ENCODE assay signal across 23 cellular contexts in genomic region chr3:2968475-2968874, GRCh38.
DNase-seq lines count a peak whose midpoint lies in the region; ATAC-seq and TF ChIP-seq lines count a peak whose summit lies in the region.
"Had no signal": no experiment of that assay in that cellular context is flagged by ENCODE, and none has a peak within 500 bp of the region (broad histone marks: within the 10 kb centered on the region; RNA-seq: fewer than 3 reads in every experiment).

No MANE protein-coding gene starts in this region.

- no peaks in the 10 kb centered on the region for H3K27me3 ChIP-seq in esophagus muscularis mucosa
- no peaks in the 10 kb centered on the region for H3K27me3 ChIP-seq in psoas muscle (ENCODE audit: insufficient read depth in 3 of 3, low read length in 2 of 3)
- H3K27me3 ChIP-seq: cardiac muscle cell, sigmoid colon, upper lobe of right lung had no signal

- H3K27me3 Mint-ChIP-seq in activated T-cell treated with anti-CD3 and anti-CD28 coated beads, Interleukin-2, amount 50 U/mL, for 72 hours (ENCODE audit: low read depth): peaks cover 20% of the 10 kb centered on the region
- H3K27me3 Mint-ChIP-seq in activated T-cell treated with anti-CD3 and anti-CD28 coated beads, Interleukin-2, amount 50 U/mL, for 24 hours: peaks cover 25% of the 10 kb centered on the region
- peaks cover 12 to 20% of the 10 kb centered on the region in 2 donors for H3K27me3 Mint-ChIP-seq in stimulated activated naive B cell treated with anti-CD40 and anti-IgM and Interleukin-4, amounts not matched to agents 10 μg/mL and 1 μg/mL and 100 μg/mL, for 72 hours
- H3K27me3 Mint-ChIP-seq in activated CD4-positive, alpha-beta T cell treated with anti-CD3 and anti-CD28 coated beads for 36 hours: peaks cover 15% of the 10 kb centered on the region
- H3K27me3 Mint-ChIP-seq: progenitor cell of endocrine pancreas had no signal

- ATAC-seq in activated T-cell treated with anti-CD3 and anti-CD28 coated beads, Interleukin-2, amount 50 U/mL, for 72 hours (replicated peaks in 1 of 2): peak; percentile 44 to 52
- ATAC-seq in HG03159 (IDR thresholded peaks at IDR 0.05; ENCODE audit: unreplicated experiment) (peak; percentile 61), psoas muscle (no peak)
- peak; percentile 67 to 73 for ATAC-seq in stimulated activated naive B cell treated with anti-CD40 and anti-IgM and Interleukin-4, amounts not matched to agents 10 μg/mL and 1 μg/mL and 100 μg/mL, for 72 hours (replicated peaks)
- ATAC-seq in activated CD4-positive, alpha-beta T cell treated with anti-CD3 and anti-CD28 coated beads for 36 hours: no peak
- ATAC-seq: mucosa of descending colon, upper lobe of right lung had no signal

- H3K36me3 ChIP-seq in esophagus muscularis mucosa: no peaks in the 10 kb centered on the region
- H3K36me3 ChIP-seq in psoas muscle (ENCODE audit: insufficient read depth in 1 of 2, low read depth in 1 of 2): no peaks in the 10 kb centered on the region
- H3K36me3 ChIP-seq: cardiac muscle cell, sigmoid colon, upper lobe of right lung, WERI-Rb-1 had no signal

- DNase-seq in activated T-cell treated with anti-CD3 and anti-CD28 coated beads, Interleukin-2, amount 50 U/mL, for 72 hours: no peak
- DNase-seq in activated T-cell treated with anti-CD3 and anti-CD28 coated beads, Interleukin-2, amount 50 U/mL, for 24 hours: no peak
- DNase-seq in esophagus muscularis mucosa (ENCODE audit: extremely low spot score) (peak; percentile 39), NCI-H345 (lab: John Stamatoyannopoulos, UW) (no peak), psoas muscle (no peak)
- DNase-seq in stimulated activated naive B cell treated with anti-CD40 and anti-IgM and Interleukin-4, amounts not matched to agents 10 μg/mL and 1 μg/mL and 100 μg/mL, for 72 hours: no peak
- no peak for DNase-seq in activated CD4-positive, alpha-beta T cell treated with anti-CD3 and anti-CD28 coated beads for 36 hours
- DNase-seq: activated CD4-positive, alpha-beta T cell treated with anti-CD3 and anti-CD28 coated beads, Interleukin-2, amount 10 ng/mL, durations not matched to agents 7 days and 5 days; anterior cingulate cortex; CD8-positive, alpha-beta memory T cell; mucosa of descending colon; NCI-H1048; NCI-H1694 treated with DMSO at 0.1 percent for 48 hours; NCI-H748 treated with DMSO at 0.1 percent for 48 hours; sigmoid colon; upper lobe of right lung; WERI-Rb-1 had no signal

- H3K4me3 ChIP-seq in esophagus muscularis mucosa (no peak overlapping the region), psoas muscle (no peak overlapping the region)
- H3K4me3 ChIP-seq: cardiac muscle cell, mucosa of descending colon, sigmoid colon, upper lobe of right lung had no signal

- no peak overlapping the region for H3K4me3 Mint-ChIP-seq in activated T-cell treated with anti-CD3 and anti-CD28 coated beads, Interleukin-2, amount 50 U/mL, for 72 hours
- H3K4me3 Mint-ChIP-seq in activated T-cell treated with anti-CD3 and anti-CD28 coated beads, Interleukin-2, amount 50 U/mL, for 24 hours: no peak overlapping the region
- H3K4me3 Mint-ChIP-seq in stimulated activated naive B cell treated with anti-CD40 and anti-IgM and Interleukin-4, amounts not matched to agents 10 μg/mL and 1 μg/mL and 100 μg/mL, for 72 hours: no peak overlapping the region
- no peak overlapping the region for H3K4me3 Mint-ChIP-seq in activated CD4-positive, alpha-beta T cell treated with anti-CD3 and anti-CD28 coated beads for 36 hours
- H3K4me3 Mint-ChIP-seq: activated CD4-positive, alpha-beta T cell treated with anti-CD3 and anti-CD28 coated beads, Interleukin-2, amount 10 ng/mL, durations not matched to agents 7 days and 5 days; activated naive CD4-positive, alpha-beta T cell treated with anti-CD3 and anti-CD28 coated beads, Interleukin-2, amount 50 U/mL, for 24 hours; CD8-positive, alpha-beta memory T cell; T-helper 2 cell treated with Interferon-gamma antibody and Interleukin-4, amounts not matched to agents 5 μg/mL and 100 μg/mL, for 36 hours had no signal

- H3K36me3 Mint-ChIP-seq in activated T-cell treated with anti-CD3 and anti-CD28 coated beads, Interleukin-2, amount 50 U/mL, for 72 hours (ENCODE audit: insufficient read depth in 2 of 2): no peaks in the 10 kb centered on the region
- H3K36me3 Mint-ChIP-seq in activated T-cell treated with anti-CD3 and anti-CD28 coated beads, Interleukin-2, amount 50 U/mL, for 24 hours (ENCODE audit: low read depth): no peaks in the 10 kb centered on the region
- H3K36me3 Mint-ChIP-seq in stimulated activated naive B cell treated with anti-CD40 and anti-IgM and Interleukin-4, amounts not matched to agents 10 μg/mL and 1 μg/mL and 100 μg/mL, for 72 hours: no peaks in the 10 kb centered on the region
- no peaks in the 10 kb centered on the region for H3K36me3 Mint-ChIP-seq in activated CD4-positive, alpha-beta T cell treated with anti-CD3 and anti-CD28 coated beads for 36 hours (ENCODE audit: low read depth)
- H3K36me3 Mint-ChIP-seq: activated naive CD4-positive, alpha-beta T cell treated with anti-CD3 and anti-CD28 coated beads, Interleukin-2, amount 50 U/mL, for 24 hours; CD8-positive, alpha-beta memory T cell had no signal

- POLR2A ChIA-PET in activated CD4-positive, alpha-beta T cell treated with anti-CD3 and anti-CD28 coated beads for 36 hours (lab: Charles Lee): no interaction called here

- no peaks in the 10 kb centered on the region for H3K4me1 ChIP-seq in esophagus muscularis mucosa
- no peaks in the 10 kb centered on the region for H3K4me1 ChIP-seq in psoas muscle
- H3K4me1 ChIP-seq: sigmoid colon, upper lobe of right lung had no signal

- H3K9me3 Mint-ChIP-seq in activated T-cell treated with anti-CD3 and anti-CD28 coated beads, Interleukin-2, amount 50 U/mL, for 72 hours: no peaks in the 10 kb centered on the region
- H3K9me3 Mint-ChIP-seq in activated T-cell treated with anti-CD3 and anti-CD28 coated beads, Interleukin-2, amount 50 U/mL, for 24 hours: no peaks in the 10 kb centered on the region
- H3K9me3 Mint-ChIP-seq in stimulated activated naive B cell treated with anti-CD40 and anti-IgM and Interleukin-4, amounts not matched to agents 10 μg/mL and 1 μg/mL and 100 μg/mL, for 72 hours: no peaks in the 10 kb centered on the region
- no peaks in the 10 kb centered on the region for H3K9me3 Mint-ChIP-seq in activated CD4-positive, alpha-beta T cell treated with anti-CD3 and anti-CD28 coated beads for 36 hours (ENCODE audit: low read depth)
- H3K9me3 Mint-ChIP-seq: activated CD4-positive, alpha-beta T cell treated with anti-CD3 and anti-CD28 coated beads, Interleukin-2, amount 10 ng/mL, durations not matched to agents 7 days and 5 days; activated naive CD4-positive, alpha-beta T cell treated with anti-CD3 and anti-CD28 coated beads, Interleukin-2, amount 50 U/mL, for 24 hours; T-helper 2 cell treated with Interferon-gamma antibody and Interleukin-4, amounts not matched to agents 5 μg/mL and 100 μg/mL, for 36 hours had no signal

- TF ChIP-seq POLR2A in esophagus muscularis mucosa (IDR thresholded peaks at IDR 0.05; ENCODE audit: low read depth): no peak

- no peaks in the 10 kb centered on the region for H3K9me3 ChIP-seq in esophagus muscularis mucosa
- no peaks in the 10 kb centered on the region for H3K9me3 ChIP-seq in psoas muscle
- H3K9me3 ChIP-seq: mucosa of descending colon, sigmoid colon, upper lobe of right lung had no signal

- H3K27ac Mint-ChIP-seq in activated T-cell treated with anti-CD3 and anti-CD28 coated beads, Interleukin-2, amount 50 U/mL, for 72 hours: no peak overlapping the region
- H3K27ac Mint-ChIP-seq in activated T-cell treated with anti-CD3 and anti-CD28 coated beads, Interleukin-2, amount 50 U/mL, for 24 hours: no peak overlapping the region
- no peak overlapping the region for H3K27ac Mint-ChIP-seq in stimulated activated naive B cell treated with anti-CD40 and anti-IgM and Interleukin-4, amounts not matched to agents 10 μg/mL and 1 μg/mL and 100 μg/mL, for 72 hours
- no peak overlapping the region for H3K27ac Mint-ChIP-seq in activated CD4-positive, alpha-beta T cell treated with anti-CD3 and anti-CD28 coated beads for 36 hours
- H3K27ac Mint-ChIP-seq: activated CD4-positive, alpha-beta T cell treated with anti-CD3 and anti-CD28 coated beads, Interleukin-2, amount 10 ng/mL, durations not matched to agents 7 days and 5 days; activated naive CD4-positive, alpha-beta T cell treated with anti-CD3 and anti-CD28 coated beads, Interleukin-2, amount 50 U/mL, for 24 hours; CD8-positive, alpha-beta memory T cell; progenitor cell of endocrine pancreas; T-helper 2 cell treated with Interferon-gamma antibody and Interleukin-4, amounts not matched to agents 5 μg/mL and 100 μg/mL, for 36 hours had no signal

- no peak for TF ChIP-seq EP300 in esophagus muscularis mucosa (IDR thresholded peaks at IDR 0.05)

- CTCF ChIA-PET in activated CD4-positive, alpha-beta T cell treated with anti-CD3 and anti-CD28 coated beads for 36 hours (lab: Charles Lee): no interaction called here

- TF ChIP-seq CTCF in esophagus muscularis mucosa (IDR thresholded peaks at IDR 0.05): no peak
- TF ChIP-seq CTCF in psoas muscle (IDR thresholded peaks at IDR 0.05): no peak

- intact Hi-C loops in esophagus muscularis mucosa (cut with DNase I): no loop called here
- intact Hi-C loops in psoas muscle (cut with DNase I): no loop called here
- intact Hi-C loops in activated CD4-positive, alpha-beta T cell treated with anti-CD3 and anti-CD28 coated beads for 36 hours (cut with DNase I, micrococcal nuclease): no loop called here

- H3K27ac ChIP-seq in esophagus muscularis mucosa (replicated peaks in 1 of 4) (no peak overlapping the region), psoas muscle (no peak overlapping the region)
- H3K27ac ChIP-seq: 22Rv1, cardiac muscle cell, sigmoid colon, upper lobe of right lung, WERI-Rb-1 had no signal

- no peaks in the 10 kb centered on the region for H3K4me1 Mint-ChIP-seq in activated T-cell treated with anti-CD3 and anti-CD28 coated beads, Interleukin-2, amount 50 U/mL, for 72 hours (ENCODE audit: low read depth)
- H3K4me1 Mint-ChIP-seq in activated T-cell treated with anti-CD3 and anti-CD28 coated beads, Interleukin-2, amount 50 U/mL, for 24 hours (ENCODE audit: low read depth): no peaks in the 10 kb centered on the region
- H3K4me1 Mint-ChIP-seq in stimulated activated naive B cell treated with anti-CD40 and anti-IgM and Interleukin-4, amounts not matched to agents 10 μg/mL and 1 μg/mL and 100 μg/mL, for 72 hours: peaks cover 0 to 2% of the 10 kb centered on the region in 2 donors
- H3K4me1 Mint-ChIP-seq in activated CD4-positive, alpha-beta T cell treated with anti-CD3 and anti-CD28 coated beads for 36 hours: no peaks in the 10 kb centered on the region
- H3K4me1 Mint-ChIP-seq: activated CD4-positive, alpha-beta T cell treated with anti-CD3 and anti-CD28 coated beads, Interleukin-2, amount 10 ng/mL, durations not matched to agents 7 days and 5 days; activated naive CD4-positive, alpha-beta T cell treated with anti-CD3 and anti-CD28 coated beads, Interleukin-2, amount 50 U/mL, for 24 hours; CD8-positive, alpha-beta memory T cell had no signal

Comparison
In these comparisons a context has a peak if more than half of its experiments do, and no peak if none do; other contexts are left out.
1. ATAC-seq: peak in activated T-cell treated with anti-CD3 and anti-CD28 coated beads, Interleukin-2, amount 50 U/mL, for 72 hours (2 of 2), HG03159 (single experiment) and stimulated activated naive B cell treated with anti-CD40 and anti-IgM and Interleukin-4, amounts not matched to agents 10 μg/mL and 1 μg/mL and 100 μg/mL, for 72 hours (2 of 2); none in psoas muscle (0 of 4) and activated CD4-positive, alpha-beta T cell treated with anti-CD3 and anti-CD28 coated beads for 36 hours (single experiment).